Comparison of ENCODE assay signal across 10 cellular contexts in the genomic region with DNA sequence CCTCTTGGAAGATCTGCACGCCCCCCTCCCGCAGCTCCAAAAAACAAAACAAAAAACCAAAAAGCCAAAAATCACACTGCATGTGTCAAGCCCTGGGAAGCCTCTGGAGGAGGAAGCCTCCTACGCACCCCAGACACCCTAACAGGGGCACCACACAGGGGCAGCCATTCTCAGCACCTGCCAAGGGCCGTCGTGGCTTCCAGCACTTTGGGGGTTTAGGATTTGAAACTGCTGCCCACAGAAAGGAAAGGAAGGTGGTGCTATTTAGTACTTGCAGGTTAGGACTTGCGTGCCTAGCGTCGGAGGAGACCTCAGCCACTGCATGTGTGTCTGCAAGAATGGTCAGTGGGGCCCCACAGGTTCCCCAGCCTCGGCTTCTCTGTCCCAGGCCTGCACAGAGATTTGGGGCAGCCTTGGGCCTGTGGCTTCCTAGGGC. TPM values are rescaled to one million over a fixed set of nuclear protein-coding genes. Genes with fewer than 3 reads are reported as not detected.
DNase-seq lines count a peak whose midpoint lies in the region; ATAC-seq and TF ChIP-seq lines count a peak whose summit lies in the region.
"Had no signal": no experiment of that assay in that cellular context is flagged by ENCODE, and none has a peak within 500 bp of the region (broad histone marks: within the 10 kb centered on the region; RNA-seq: fewer than 3 reads in every experiment).

No MANE protein-coding gene starts in this region.

- no peak overlapping the region for H3K4ac ChIP-seq in IMR-90 (ENCODE audit: low read depth, low read length)

- no peak overlapping the region for H4K5ac ChIP-seq in IMR-90 (ENCODE audit: low read depth, low read length)

- H2BK15ac ChIP-seq in IMR-90 (ENCODE audit: low read depth, low read length), result no peak overlapping the region

- DNase-seq in GM13976 (ENCODE audit: low spot score), result peak; percentile 66
- no peak for DNase-seq in IMR-90
- DNase-seq in endodermal cell, result peak; percentile 41
- no peak for DNase-seq in NOMO-1 (lab: John Stamatoyannopoulos, UW; ENCODE audit: unreplicated experiment in 2 of 2)
- DNase-seq in gastrocnemius medialis, result no peak
- no peak for DNase-seq in kidney tubule cell (ENCODE audit: low spot score)
- no peak for DNase-seq in D341Med (ENCODE audit: low spot score)
- DNase-seq: WERI-Rb-1 had no signal

- BruUV-seq in IMR-90 (replicated peaks; lab: Mats Ljungman, UMichigan), result no TSS peak

- peaks cover 9% of the 10 kb centered on the region for H3K4me1 Mint-ChIP-seq in endodermal cell

- no peaks in the 10 kb centered on the region for H4K20me1 ChIP-seq in IMR-90 (ENCODE audit: insufficient read depth, low read length)

- no peak for TF ChIP-seq RAD21 in IMR-90 (IDR thresholded peaks at IDR 0.05; ENCODE audit: low read length)

- no peak overlapping the region for H3K4me2 ChIP-seq in IMR-90 (ENCODE audit: low read depth, low read length)

- no peaks in the 10 kb centered on the region for H3K9me3 Mint-ChIP-seq in endodermal cell

- no peak overlapping the region for H3K14ac ChIP-seq in IMR-90 (replicated peaks; ENCODE audit: low read depth, low read length)

- no peak overlapping the region for H3K56ac ChIP-seq in IMR-90 (ENCODE audit: extremely low read depth, insufficient read depth, low read length)

- POLR2A ChIA-PET in IMR-90 (lab: Charles Lee; ENCODE audit: unreplicated experiment), result no interaction called here

- no peak overlapping the region for H3K4me3 ChIP-seq in IMR-90 (ENCODE audit: insufficient read depth, low read depth, low read length)
- no peak overlapping the region for H3K4me3 ChIP-seq in endodermal cell (ENCODE audit: low read length)
- no peak overlapping the region for H3K4me3 ChIP-seq in gastrocnemius medialis

- H3K9ac ChIP-seq in IMR-90 (ENCODE audit: low read depth, low read length) (no peak overlapping the region), endodermal cell (ENCODE audit: extremely low read depth, low read length, poor library complexity, severe bottlenecking) (no peak overlapping the region)

- H3K4me3 Mint-ChIP-seq in endodermal cell, result no peak overlapping the region

- CTCF ChIA-PET in IMR-90 (lab: Yijun Ruan, JAX), result no interaction called here

- H2BK5ac ChIP-seq in IMR-90 (ENCODE audit: low read depth, low read length, poor library complexity, severe bottlenecking), result no peak overlapping the region

- no peak overlapping the region for H4K8ac ChIP-seq in IMR-90 (ENCODE audit: low read depth in 2 of 2, low read length in 2 of 2)

- WGBS in IMR-90 (ENCODE audit: extremely low coverage in 2 of 2, insufficient read length in 1 of 2), 2 experiments, result 67% methylated on average over 1 of the region's 9 CpGs; no CpG with 5 or more reads in 1 of the 2 experiments
- 89 to 96% methylated on average over 4 to 9 of the region's 9 CpGs for WGBS in endodermal cell (ENCODE audit: insufficient coverage in 1 of 2, insufficient read length in 1 of 2), 2 experiments

- TF ChIP-seq POLR2A in IMR-90 (IDR thresholded peaks at IDR 0.05; ENCODE audit: low read depth, low read length), result no peak
- TF ChIP-seq POLR2A in gastrocnemius medialis (IDR thresholded peaks at IDR 0.05), result no peak

- H3K79me1 ChIP-seq in IMR-90 (ENCODE audit: low read depth in 1 of 2, low read length in 2 of 2), result no peaks in the 10 kb centered on the region

- H3K27me3 Mint-ChIP-seq in endodermal cell (ENCODE audit: insufficient read depth), result no peaks in the 10 kb centered on the region

- no peaks in the 10 kb centered on the region for H3K36me3 Mint-ChIP-seq in endodermal cell (ENCODE audit: low read depth)

- H2BK20ac ChIP-seq in IMR-90 (ENCODE audit: low read depth, low read length), result no peak overlapping the region

- H3K9me3 ChIP-seq in IMR-90 (ENCODE audit: control insufficient read depth, insufficient read depth, low read length) (no peaks in the 10 kb centered on the region), endodermal cell (ENCODE audit: control insufficient read depth, low read length) (no peaks in the 10 kb centered on the region), gastrocnemius medialis (no peaks in the 10 kb centered on the region)

- H3K27me3 ChIP-seq in IMR-90 (ENCODE audit: control insufficient read depth, insufficient read depth, low read length) (peaks cover 41% of the 10 kb centered on the region), endodermal cell (ENCODE audit: control insufficient read depth, insufficient read depth, low read length, poor library complexity, severe bottlenecking) (no peaks in the 10 kb centered on the region), gastrocnemius medialis (no peaks in the 10 kb centered on the region)

- H4K91ac ChIP-seq in IMR-90 (ENCODE audit: insufficient read depth, low read depth, low read length), result no peak overlapping the region

- dilution Hi-C loops in IMR-90 (cut with HindIII; ENCODE audit: low sequenced_read_pairs, unreplicated experiment), result no loop called here

- ATAC-seq in GM21515 (IDR thresholded peaks at IDR 0.05; ENCODE audit: unreplicated experiment), result peak; percentile 16
- no peak for ATAC-seq in IMR-90 (ENCODE audit: low read depth)
- ATAC-seq in gastrocnemius medialis, result no peak

- H3K9me1 ChIP-seq in IMR-90 (ENCODE audit: insufficient read depth, low read length), result no peaks in the 10 kb centered on the region

- in situ Hi-C loops in GM13976 (cut with MboI; ENCODE audit: low sequenced_read_pairs, unreplicated experiment) (no loop called here), IMR-90 (cut with MboI; ENCODE audit: low sequenced_read_pairs) (no loop called here), gastrocnemius medialis (cut with MboI; ENCODE audit: low sequenced_read_pairs in 4 of 4) (no loop called here)

- peak overlapping the region; percentile 63 for H2AK9ac ChIP-seq in IMR-90 (replicated peaks; ENCODE audit: low read depth, low read length, poor library complexity)

- no peak overlapping the region for H2AK5ac ChIP-seq in IMR-90 (ENCODE audit: low read depth, low read length)

- intact Hi-C loops in IMR-90 (cut with micrococcal nuclease), result no loop called here
- intact Hi-C loops in gastrocnemius medialis (cut with DNase I; ENCODE audit: low total_unique reads), result no loop called here

- H3K27ac Mint-ChIP-seq in endodermal cell, result no peak overlapping the region

- H3K4me1 ChIP-seq in IMR-90 (ENCODE audit: control insufficient read depth, insufficient read depth, low read length) (no peaks in the 10 kb centered on the region), endodermal cell (ENCODE audit: control insufficient read depth, insufficient read depth, low read length) (no peaks in the 10 kb centered on the region), gastrocnemius medialis (no peaks in the 10 kb centered on the region)

- TF ChIP-seq CTCF in GM13976 (IDR thresholded peaks at IDR 0.05; ENCODE audit: borderline replicate concordance, control extremely low read depth, extremely low read depth, insufficient read depth, missing control alignments) (no peak), IMR-90 (conservative IDR thresholded peaks at IDR 0.05; ENCODE audit: low read depth, low read length) (no peak), endodermal cell (conservative IDR thresholded peaks at IDR 0.05) (no peak), gastrocnemius medialis (IDR thresholded peaks at IDR 0.05 in 4 of 5, conservative IDR thresholded peaks at IDR 0.05 in 1 of 5) (no peak)

- peak overlapping the region; percentile 56 for H2AFZ ChIP-seq in IMR-90 (replicated peaks; ENCODE audit: low read length, poor library complexity)

- H2BK120ac ChIP-seq in IMR-90 (ENCODE audit: low read depth, low read length), result no peak overlapping the region

- H3K23ac ChIP-seq in IMR-90 (ENCODE audit: low read depth, low read length), result no peak overlapping the region

- no peak overlapping the region for H3K18ac ChIP-seq in IMR-90 (ENCODE audit: low read depth, low read length)

- no peaks in the 10 kb centered on the region for H3K36me3 ChIP-seq in IMR-90 (ENCODE audit: control insufficient read depth, insufficient read depth, low read length)
- no peaks in the 10 kb centered on the region for H3K36me3 ChIP-seq in endodermal cell (ENCODE audit: control insufficient read depth, insufficient read depth, low read length)
- H3K36me3 ChIP-seq in gastrocnemius medialis, result no peaks in the 10 kb centered on the region
- H3K36me3 ChIP-seq: WERI-Rb-1 had no signal

- H3K27ac ChIP-seq in IMR-90 (ENCODE audit: insufficient read depth, low read length) (no peak overlapping the region), endodermal cell (ENCODE audit: low read depth, low read length) (no peak overlapping the region), gastrocnemius medialis (no peak overlapping the region)
- H3K27ac ChIP-seq: WERI-Rb-1 had no signal

TF ChIP-seq in IMR-90, 13 proteins besides CTCF, POLR2A, EP300 and RAD21 (continues in another document):
- TF ChIP-seq MAZ (IDR thresholded peaks at IDR 0.05; ENCODE audit: borderline replicate concordance, low read depth, low read length) (no peak), RFX5 (IDR thresholded peaks at IDR 0.05; ENCODE audit: low read depth, low read length) (no peak), MXI1 (IDR thresholded peaks at IDR 0.05; ENCODE audit: borderline replicate concordance, low read depth, low read length) (no peak), FOS (IDR thresholded peaks at IDR 0.05; ENCODE audit: low read depth, low read length) (no peak), BHLHE40 (IDR thresholded peaks at IDR 0.05; ENCODE audit: low read depth, low read length) (no peak), NFE2L2 (IDR thresholded peaks at IDR 0.05; ENCODE audit: low read depth, low read length) (no peak), SMC3 (IDR thresholded peaks at IDR 0.05; ENCODE audit: low read depth, low read length) (no peak), MAFK (IDR thresholded peaks at IDR 0.05; ENCODE audit: low read depth, low read length) (no peak), RCOR1 (IDR thresholded peaks at IDR 0.05; ENCODE audit: insufficient replicate concordance, low read length) (no peak), CEBPB (IDR thresholded peaks at IDR 0.05; ENCODE audit: low read depth, low read length) (no peak)
- TF ChIP-seq, protein P1, sequence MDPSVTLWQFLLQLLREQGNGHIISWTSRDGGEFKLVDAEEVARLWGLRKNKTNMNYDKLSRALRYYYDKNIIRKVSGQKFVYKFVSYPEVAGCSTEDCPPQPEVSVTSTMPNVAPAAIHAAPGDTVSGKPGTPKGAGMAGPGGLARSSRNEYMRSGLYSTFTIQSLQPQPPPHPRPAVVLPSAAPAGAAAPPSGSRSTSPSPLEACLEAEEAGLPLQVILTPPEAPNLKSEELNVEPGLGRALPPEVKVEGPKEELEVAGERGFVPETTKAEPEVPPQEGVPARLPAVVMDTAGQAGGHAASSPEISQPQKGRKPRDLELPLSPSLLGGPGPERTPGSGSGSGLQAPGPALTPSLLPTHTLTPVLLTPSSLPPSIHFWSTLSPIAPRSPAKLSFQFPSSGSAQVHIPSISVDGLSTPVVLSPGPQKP (IDR thresholded peaks at IDR 0.05; ENCODE audit: borderline replicate concordance, low read depth, low read length), result no peak

RNA-seq across cellular contexts. Expression of a gene that starts 0.4 kb away (rescaled TPM):
- not detected in 2 replicates for total RNA-seq in IMR-90 (2012; rRNA removed)
- 0.03 TPM in 1 of 2 replicates, not detected in the other for polyA plus RNA-seq in IMR-90 (2012; rRNA removed)
- polyA plus RNA-seq in IMR-90 (2012; cell fraction: cytosol; rRNA removed), result not detected in 2 replicates
- 0.02 and 0.05 TPM in 2 replicates for polyA plus RNA-seq in IMR-90 (2012; cell fraction: nucleus; rRNA removed; ENCODE audit: low replicate concordance)
- 1 to 10 TPM; 2.6 to 7.5 TPM for total RNA-seq in endodermal cell
- polyA plus RNA-seq in endodermal cell (2013, experiment 1 of 2), result 0.64 TPM
- polyA plus RNA-seq in endodermal cell (2013, experiment 2 of 2), result 0.21 TPM
- not detected for total RNA-seq in gastrocnemius medialis
- total RNA-seq: M059J had no signal

Comparison
In these comparisons a context has a peak if more than half of its experiments do, and no peak if none do; other contexts are left out.
1. DNase-seq: peak in GM13976 (single experiment) and endodermal cell (single experiment); none in IMR-90 (single experiment), NOMO-1 (0 of 2), gastrocnemius medialis (0 of 2), kidney tubule cell (single experiment) and D341Med (single experiment).